Comparison of ENCODE assay signal across 22 cellular contexts in genomic region chr15:48777645-48778337, GRCh38. TPM values are rescaled to one million over a fixed set of nuclear protein-coding genes. Genes with fewer than 3 reads are reported as not detected.
DNase-seq lines count a peak whose midpoint lies in the region; ATAC-seq, FAIRE-seq and TF ChIP-seq lines count a peak whose summit lies in the region.
"Had no signal": no experiment of that assay in that cellular context is flagged by ENCODE, and none has a peak within 500 bp of the region (broad histone marks: within the 10 kb centered on the region; RNA-seq: fewer than 3 reads in every experiment).

No MANE protein-coding gene starts in this region.

- TF ChIP-seq CTCF in astrocyte of the spinal cord (IDR thresholded peaks at IDR 0.05; ENCODE audit: low read depth, low read length) (no peak), left ventricle myocardium inferior (IDR thresholded peaks at IDR 0.05; ENCODE audit: borderline replicate concordance) (no peak)

- no peak for FAIRE-seq in H54 (lab: Jason Lieb, UNC)
- FAIRE-seq: A204.1 had no signal

- no peak overlapping the region for H3K27ac Mint-ChIP-seq in activated T-cell treated with anti-CD3 and anti-CD28 coated beads, Interleukin-2, amount 50 U/mL, for 72 hours
- H3K27ac Mint-ChIP-seq: activated CD8-positive, alpha-beta memory T cell treated with anti-CD3 and anti-CD28 coated beads, Interleukin-2, amount 10 ng/mL, durations not matched to agents 7 days and 5 days; CD4-positive, alpha-beta T cell; memory B cell; stimulated activated naive B cell treated with anti-CD40 and anti-IgM and Interleukin-4, amounts not matched to agents 10 μg/mL and 1 μg/mL and 100 μg/mL, for 72 hours had no signal

- in situ Hi-C loops in astrocyte of the spinal cord (cut with HindIII; ENCODE audit: low sequenced_read_pairs) = no loop called here

- H3K36me3 ChIP-seq in left ventricle myocardium inferior = peaks cover 9% of the 10 kb centered on the region
- H3K36me3 ChIP-seq: suprapubic skin had no signal

- no peaks in the 10 kb centered on the region for H3K27me3 ChIP-seq in left ventricle myocardium inferior (ENCODE audit: low read depth)
- H3K27me3 ChIP-seq: suprapubic skin had no signal

- peaks cover 7% of the 10 kb centered on the region for H3K4me1 Mint-ChIP-seq in activated T-cell treated with anti-CD3 and anti-CD28 coated beads, Interleukin-2, amount 50 U/mL, for 72 hours (ENCODE audit: low read depth)
- H3K4me1 Mint-ChIP-seq: central memory CD8-positive, alpha-beta T cell; immature natural killer cell; memory B cell; stimulated activated naive B cell treated with anti-CD40 and anti-IgM and Interleukin-4, amounts not matched to agents 10 μg/mL and 1 μg/mL and 100 μg/mL, for 72 hours had no signal

- H3K27me3 Mint-ChIP-seq in activated T-cell treated with anti-CD3 and anti-CD28 coated beads, Interleukin-2, amount 50 U/mL, for 72 hours (ENCODE audit: low read depth) = no peaks in the 10 kb centered on the region
- H3K27me3 Mint-ChIP-seq: activated CD8-positive, alpha-beta memory T cell treated with anti-CD3 and anti-CD28 coated beads, Interleukin-2, amount 10 ng/mL, durations not matched to agents 7 days and 5 days; CD4-positive, alpha-beta T cell; central memory CD8-positive, alpha-beta T cell; memory B cell; stimulated activated naive B cell treated with anti-CD40 and anti-IgM and Interleukin-4, amounts not matched to agents 10 μg/mL and 1 μg/mL and 100 μg/mL, for 72 hours had no signal

- DNase-seq in EH (ENCODE audit: low read depth) (peak; percentile 70), astrocyte of the spinal cord (ENCODE audit: low read depth, low spot score) (peak; percentile 79), left ventricle myocardium inferior (no peak), putamen (ENCODE audit: low spot score) (peak; percentile 2), H54 (ENCODE audit: insufficient read length, low spot score) (no peak), erythroblast (lab: John Stamatoyannopoulos, UW) (no peak)
- no peak for DNase-seq in activated T-cell treated with anti-CD3 and anti-CD28 coated beads, Interleukin-2, amount 50 U/mL, for 72 hours
- DNase-seq: activated CD4-positive, CD25-positive, alpha-beta regulatory T cell; activated CD8-positive, alpha-beta memory T cell treated with anti-CD3 and anti-CD28 coated beads, Interleukin-2, amount 10 ng/mL, durations not matched to agents 7 days and 5 days; activated T-cell treated with anti-CD3 and anti-CD28 coated beads, Interleukin-2, amount 50 U/mL, for 4 hours; CD4-positive, alpha-beta T cell; dermis blood vessel endothelial cell; hypothalamus; immature natural killer cell; NCI-H1092; NCI-H1694 treated with DMSO at 0.1 percent for 48 hours; stimulated activated naive B cell treated with anti-CD40 and anti-IgM and Interleukin-4, amounts not matched to agents 10 μg/mL and 1 μg/mL and 100 μg/mL, for 72 hours had no signal

- no peak overlapping the region for H3K4me3 Mint-ChIP-seq in activated T-cell treated with anti-CD3 and anti-CD28 coated beads, Interleukin-2, amount 50 U/mL, for 72 hours
- H3K4me3 Mint-ChIP-seq: activated CD8-positive, alpha-beta memory T cell treated with anti-CD3 and anti-CD28 coated beads, Interleukin-2, amount 10 ng/mL, durations not matched to agents 7 days and 5 days; activated T-cell treated with anti-CD3 and anti-CD28 coated beads, Interleukin-2, amount 50 U/mL, for 4 hours; CD4-positive, alpha-beta T cell; central memory CD8-positive, alpha-beta T cell; immature natural killer cell; memory B cell; stimulated activated naive B cell treated with anti-CD40 and anti-IgM and Interleukin-4, amounts not matched to agents 10 μg/mL and 1 μg/mL and 100 μg/mL, for 72 hours had no signal

- peaks cover 14 to 36% of the 10 kb centered on the region in 2 donors for H3K36me3 Mint-ChIP-seq in activated T-cell treated with anti-CD3 and anti-CD28 coated beads, Interleukin-2, amount 50 U/mL, for 72 hours (ENCODE audit: insufficient read depth in 2 of 2)

- H3K4me3 ChIP-seq in astrocyte of the spinal cord (ENCODE audit: low read depth, low read length) (no peak overlapping the region), left ventricle myocardium inferior (no peak overlapping the region)
- H3K4me3 ChIP-seq: suprapubic skin had no signal

- H3K27ac ChIP-seq in left ventricle myocardium inferior (replicated peaks) = peak overlapping the region; percentile 37
- H3K27ac ChIP-seq: suprapubic skin had no signal

- peaks cover 3 to 4% of the 10 kb centered on the region in 2 donors for H3K9me3 Mint-ChIP-seq in activated T-cell treated with anti-CD3 and anti-CD28 coated beads, Interleukin-2, amount 50 U/mL, for 72 hours
- H3K9me3 Mint-ChIP-seq: CD4-positive, alpha-beta T cell; central memory CD8-positive, alpha-beta T cell; immature natural killer cell had no signal

- no peaks in the 10 kb centered on the region for H3K4me1 ChIP-seq in left ventricle myocardium inferior
- H3K4me1 ChIP-seq: suprapubic skin had no signal

- no peak for ATAC-seq in HG02798 (IDR thresholded peaks at IDR 0.05; ENCODE audit: poor library complexity, unreplicated experiment)
- no peak for ATAC-seq in activated T-cell treated with anti-CD3 and anti-CD28 coated beads, Interleukin-2, amount 50 U/mL, for 72 hours (replicated peaks in 1 of 2)
- ATAC-seq: activated CD8-positive, alpha-beta memory T cell treated with anti-CD3 and anti-CD28 coated beads, Interleukin-2, amount 10 ng/mL, durations not matched to agents 7 days and 5 days; activated T-cell treated with anti-CD3 and anti-CD28 coated beads, Interleukin-2, amount 50 U/mL, for 4 hours; stimulated activated naive B cell treated with anti-CD40 and anti-IgM and Interleukin-4, amounts not matched to agents 10 μg/mL and 1 μg/mL and 100 μg/mL, for 72 hours had no signal

- peaks cover 11% of the 10 kb centered on the region for H3K9me3 ChIP-seq in left ventricle myocardium inferior (replicated peaks)
- H3K9me3 ChIP-seq: suprapubic skin had no signal

- TF ChIP-seq POLR2A in H54 (IDR thresholded peaks at IDR 0.05; ENCODE audit: low read depth, low read length) (no peak), erythroblast (IDR thresholded peaks at IDR 0.05; ENCODE audit: low read length) (no peak)

- intact Hi-C loops in left ventricle myocardium inferior (cut with micrococcal nuclease) = no loop called here

RNA-seq across cellular contexts. Expression of gene CEP152, which starts 33.1 kb away (rescaled TPM):
- total RNA-seq in left ventricle myocardium inferior = 1.3 TPM
- 10 to 100 TPM; 33.3 to 39.6 TPM for total RNA-seq in activated T-cell treated with anti-CD3 and anti-CD28 coated beads, Interleukin-2, amount 50 U/mL, for 72 hours

Comparison
In these comparisons a context has a peak if more than half of its experiments do, and no peak if none do; other contexts are left out.
1. DNase-seq: peak in EH (single experiment), astrocyte of the spinal cord (single experiment) and putamen (single experiment); none in left ventricle myocardium inferior (single experiment), H54 (single experiment), erythroblast (0 of 2) and activated T-cell treated with anti-CD3 and anti-CD28 coated beads, Interleukin-2, amount 50 U/mL, for 72 hours (0 of 2).
2. RNA of gene CEP152, which starts 33.1 kb away (total RNA-seq): 33.3 to 39.6 TPM in activated T-cell treated with anti-CD3 and anti-CD28 coated beads, Interleukin-2, amount 50 U/mL, for 72 hours; 1.3 TPM in left ventricle myocardium inferior (single experiment); every median in the first group is over 10 times any median in the second.